In genomic region chr6:41334482-41335023, GRCh38 we compare ENCODE assay signal across 11 cellular contexts. TPM values are rescaled to one million over a fixed set of nuclear protein-coding genes. Genes with fewer than 3 reads are reported as not detected.
DNase-seq lines count a peak whose midpoint lies in the region; ATAC-seq and TF ChIP-seq lines count a peak whose summit lies in the region.
"Had no signal": no experiment of that assay in that cellular context is flagged by ENCODE, and none has a peak within 500 bp of the region (broad histone marks: within the 10 kb centered on the region; RNA-seq: fewer than 3 reads in every experiment).

No MANE protein-coding gene starts in this region.

- H3K9me3 Mint-ChIP-seq in natural killer cell: no peaks in the 10 kb centered on the region
- H3K9me3 Mint-ChIP-seq in activated T-helper 17 cell treated with anti-CD3 and anti-CD28 coated beads, Interleukin-2, amount 50 U/mL, for 72 hours: no peaks in the 10 kb centered on the region

- H3K4me3 ChIP-seq in H7 (ENCODE audit: insufficient read depth, low read depth, low read length): no peak overlapping the region
- H3K4me3 ChIP-seq in WERI-Rb-1 (ENCODE audit: low read depth, low read length): no peak overlapping the region

- no peaks in the 10 kb centered on the region for H3K27me3 Mint-ChIP-seq in natural killer cell (ENCODE audit: low read depth in 2 of 2)
- H3K27me3 Mint-ChIP-seq in activated T-helper 17 cell treated with anti-CD3 and anti-CD28 coated beads, Interleukin-2, amount 50 U/mL, for 72 hours: peaks cover 4% of the 10 kb centered on the region

- H3K36me3 ChIP-seq in H7 (replicated peaks; ENCODE audit: control insufficient read depth, insufficient read depth, low read length) (no peaks in the 10 kb centered on the region), WERI-Rb-1 (no peaks in the 10 kb centered on the region)

- TF ChIP-seq CTCF in WERI-Rb-1 (IDR thresholded peaks at IDR 0.05; ENCODE audit: low read depth, low read length) (peak; percentile 62), natural killer cell (IDR thresholded peaks at IDR 0.05) (no peak)

- H3K27ac Mint-ChIP-seq in natural killer cell: peak overlapping the region; percentile 90 to 96
- no peak overlapping the region for H3K27ac Mint-ChIP-seq in activated T-helper 17 cell treated with anti-CD3 and anti-CD28 coated beads, Interleukin-2, amount 50 U/mL, for 72 hours

- no peaks in the 10 kb centered on the region for H3K36me3 Mint-ChIP-seq in natural killer cell
- H3K36me3 Mint-ChIP-seq in activated T-helper 17 cell treated with anti-CD3 and anti-CD28 coated beads, Interleukin-2, amount 50 U/mL, for 72 hours (ENCODE audit: low read depth): no peaks in the 10 kb centered on the region

- intact Hi-C loops in natural killer cell (cut with micrococcal nuclease): loop anchor here (5.0 to 10.0 kb wide), 2 partner anchors 110 to 262 kb away; partner anchors contain the start of genes NFYA and OARD1

- DNase-seq in NCI-H1092 treated with DMSO at 0.1 percent for 48 hours (lab: John Stamatoyannopoulos, UW) (peak; percentile 13), NCI-H1092 (lab: John Stamatoyannopoulos, UW) (no peak), H7 (peak; percentile 43), WERI-Rb-1 (peak; percentile 49), natural killer cell (no peak)
- DNase-seq in stimulated activated naive CD4-positive, alpha-beta T cell (lab: John Stamatoyannopoulos, UW): no peak
- DNase-seq: ACHN, NCI-H1436 had no signal

- ATAC-seq in natural killer cell (no peak), HG03159 (IDR thresholded peaks at IDR 0.05; ENCODE audit: unreplicated experiment) (no peak)
- ATAC-seq in activated T-helper 17 cell treated with anti-CD3 and anti-CD28 coated beads, Interleukin-2, amount 50 U/mL, for 72 hours (replicated peaks): no peak

- H3K27ac ChIP-seq in WERI-Rb-1: no peak overlapping the region

- H3K4me1 Mint-ChIP-seq in natural killer cell: peaks cover 47 to 56% of the 10 kb centered on the region in 2 donors
- H3K4me1 Mint-ChIP-seq in activated T-helper 17 cell treated with anti-CD3 and anti-CD28 coated beads, Interleukin-2, amount 50 U/mL, for 72 hours: no peaks in the 10 kb centered on the region

- H3K9me3 ChIP-seq in WERI-Rb-1 (ENCODE audit: severe bottlenecking): no peaks in the 10 kb centered on the region

- H3K4me3 Mint-ChIP-seq in natural killer cell: peak overlapping the region; percentile 83
- no peak overlapping the region for H3K4me3 Mint-ChIP-seq in activated T-helper 17 cell treated with anti-CD3 and anti-CD28 coated beads, Interleukin-2, amount 50 U/mL, for 72 hours

- H3K27me3 ChIP-seq in H7 (ENCODE audit: control insufficient read depth, insufficient read depth, low read length): no peaks in the 10 kb centered on the region
- no peaks in the 10 kb centered on the region for H3K27me3 ChIP-seq in WERI-Rb-1 (ENCODE audit: insufficient read depth, low read depth, severe bottlenecking)

RNA-seq across cellular contexts. Expression of gene NCR2, which starts 0.9 kb away (rescaled TPM):
- total RNA-seq in H7 (2014; rRNA removed; shearing (Covaris generic)): not detected in 2 replicates
- not detected for total RNA-seq in natural killer cell
- total RNA-seq in activated T-helper 17 cell treated with anti-CD3 and anti-CD28 coated beads, Interleukin-2, amount 50 U/mL, for 72 hours: not detected
- total RNA-seq: cardiac septum had no signal

RNA-seq across cellular contexts. Expression of gene TREM1, which starts 48.1 kb away (rescaled TPM):
- not detected in 2 replicates for total RNA-seq in H7 (2014; rRNA removed; shearing (Covaris generic))
- total RNA-seq in natural killer cell: 10 to 100 TPM in 1 of 3 donors, 1 to 10 TPM in 2; 9.5 to 44.2 (median 9.8) TPM
- total RNA-seq in activated T-helper 17 cell treated with anti-CD3 and anti-CD28 coated beads, Interleukin-2, amount 50 U/mL, for 72 hours: 1 to 10 TPM in 1 of 2 donors, not detected in 1; 5.1 TPM

Comparison
In these comparisons a context has a peak if more than half of its experiments do, and no peak if none do; other contexts are left out.
1. DNase-seq: peak in NCI-H1092 treated with DMSO at 0.1 percent for 48 hours (single experiment), H7 (single experiment) and WERI-Rb-1 (single experiment); none in NCI-H1092 (single experiment), natural killer cell (single experiment) and stimulated activated naive CD4-positive, alpha-beta T cell (0 of 6).